In genomic region chrX:9182041-9182440, GRCh38 we compare ENCODE assay signal across 18 cellular contexts.
"Had no signal": no experiment of that assay in that cellular context is flagged by ENCODE, and none has a peak within 500 bp of the region (broad histone marks: within the 10 kb centered on the region; RNA-seq: fewer than 3 reads in every experiment).

No MANE protein-coding gene starts in this region.

- FAIRE-seq: endometrium had no signal

- H3K36me3 ChIP-seq: brain microvascular endothelial cell had no signal

- DNase-seq: activated CD4-positive, alpha-beta T cell treated with anti-CD3 and anti-CD28 coated beads, Interleukin-2, amount 50 U/mL, for 1 hour; activated CD4-positive, CD25-positive, alpha-beta regulatory T cell treated with anti-CD3 and anti-CD28 coated beads, Interleukin-2, amount 50 U/mL, for 72 hours; activated effector memory CD4-positive, alpha-beta T cell treated with anti-CD3 and anti-CD28 coated beads, Interleukin-2, amount 50 U/mL, for 16 hours; activated naive CD4-positive, alpha-beta T cell treated with anti-CD3 and anti-CD28 coated beads, Interleukin-2, amount 50 U/mL, for 16 hours; activated T-cell treated with anti-CD3 and anti-CD28 coated beads, Interleukin-2, amount 50 U/mL, for 72 hours; aorta; brain microvascular endothelial cell; left colon; stimulated activated CD4-positive, alpha-beta T cell treated with anti-CD3 and anti-CD28 coated beads, Interleukin-4, amount 100 ng/mL, for 4 hours; T1000; testis had no signal

- H3K4me3 ChIP-seq: coronary artery, hepatocyte, lung, testis had no signal

- H3K9me3 ChIP-seq: testis had no signal

- ATAC-seq: activated T-cell treated with anti-CD3 and anti-CD28 coated beads, Interleukin-2, amount 50 U/mL, for 72 hours; left colon; sciatic nerve; stimulated activated memory B cell treated with anti-CD40 and anti-IgM and Interleukin-4, amounts not matched to agents 10 μg/mL and 1 μg/mL and 100 μg/mL, for 72 hours had no signal

- H3K27me3 ChIP-seq: brain microvascular endothelial cell, hepatocyte, testis had no signal

- H3K27ac ChIP-seq: brain microvascular endothelial cell, coronary artery, hepatocyte, parathyroid adenoma, testis had no signal

- H3K4me1 ChIP-seq: parathyroid adenoma, testis had no signal
